1 cellular context compared by ENCODE assay signal in the genomic region with DNA sequence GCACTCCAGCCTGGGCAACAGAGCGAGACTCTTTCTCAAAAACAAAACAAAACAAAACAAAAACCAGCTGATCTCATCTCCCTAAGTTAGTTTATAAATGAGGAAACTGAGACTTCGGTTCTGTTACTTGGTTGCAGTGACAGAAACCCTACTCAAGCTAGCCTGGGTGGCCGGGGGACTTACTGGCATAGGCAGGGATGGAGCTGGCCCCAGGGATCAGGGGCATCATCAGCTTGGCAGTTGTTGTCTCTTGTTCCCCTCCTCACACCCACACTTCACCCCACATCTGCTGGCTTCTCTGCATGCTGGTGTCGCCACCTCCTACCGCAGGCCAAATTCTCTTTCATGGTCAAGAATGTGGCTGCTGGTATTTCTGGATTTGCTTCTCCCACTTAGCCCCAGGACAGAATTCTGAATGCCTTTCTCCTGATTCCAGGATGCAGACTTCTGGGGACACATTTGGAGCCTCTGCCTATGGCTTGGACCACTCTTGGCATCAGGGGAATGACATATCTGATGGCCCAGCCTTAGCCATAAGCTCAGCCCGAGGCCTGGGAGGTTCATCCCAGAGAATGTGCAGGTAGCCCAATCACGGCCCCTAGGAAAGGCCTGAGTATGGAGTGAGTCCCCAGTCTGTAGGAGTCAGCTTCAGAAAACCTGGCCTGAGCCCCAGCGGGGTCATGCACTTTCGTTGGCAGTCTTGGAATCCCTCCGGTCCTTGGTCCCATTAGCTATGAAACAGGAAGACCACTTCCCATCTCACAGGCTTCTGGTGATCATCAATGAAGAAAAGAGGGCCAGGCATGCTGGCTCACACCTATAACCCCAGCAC.
TF ChIP-seq lines count a peak whose summit lies in the region.

No MANE protein-coding gene starts in this region.

TF ChIP-seq in GM23338, 12 proteins besides CTCF, POLR2A, EP300 and RAD21 (continued from another document):
- TF ChIP-seq, protein P1, sequence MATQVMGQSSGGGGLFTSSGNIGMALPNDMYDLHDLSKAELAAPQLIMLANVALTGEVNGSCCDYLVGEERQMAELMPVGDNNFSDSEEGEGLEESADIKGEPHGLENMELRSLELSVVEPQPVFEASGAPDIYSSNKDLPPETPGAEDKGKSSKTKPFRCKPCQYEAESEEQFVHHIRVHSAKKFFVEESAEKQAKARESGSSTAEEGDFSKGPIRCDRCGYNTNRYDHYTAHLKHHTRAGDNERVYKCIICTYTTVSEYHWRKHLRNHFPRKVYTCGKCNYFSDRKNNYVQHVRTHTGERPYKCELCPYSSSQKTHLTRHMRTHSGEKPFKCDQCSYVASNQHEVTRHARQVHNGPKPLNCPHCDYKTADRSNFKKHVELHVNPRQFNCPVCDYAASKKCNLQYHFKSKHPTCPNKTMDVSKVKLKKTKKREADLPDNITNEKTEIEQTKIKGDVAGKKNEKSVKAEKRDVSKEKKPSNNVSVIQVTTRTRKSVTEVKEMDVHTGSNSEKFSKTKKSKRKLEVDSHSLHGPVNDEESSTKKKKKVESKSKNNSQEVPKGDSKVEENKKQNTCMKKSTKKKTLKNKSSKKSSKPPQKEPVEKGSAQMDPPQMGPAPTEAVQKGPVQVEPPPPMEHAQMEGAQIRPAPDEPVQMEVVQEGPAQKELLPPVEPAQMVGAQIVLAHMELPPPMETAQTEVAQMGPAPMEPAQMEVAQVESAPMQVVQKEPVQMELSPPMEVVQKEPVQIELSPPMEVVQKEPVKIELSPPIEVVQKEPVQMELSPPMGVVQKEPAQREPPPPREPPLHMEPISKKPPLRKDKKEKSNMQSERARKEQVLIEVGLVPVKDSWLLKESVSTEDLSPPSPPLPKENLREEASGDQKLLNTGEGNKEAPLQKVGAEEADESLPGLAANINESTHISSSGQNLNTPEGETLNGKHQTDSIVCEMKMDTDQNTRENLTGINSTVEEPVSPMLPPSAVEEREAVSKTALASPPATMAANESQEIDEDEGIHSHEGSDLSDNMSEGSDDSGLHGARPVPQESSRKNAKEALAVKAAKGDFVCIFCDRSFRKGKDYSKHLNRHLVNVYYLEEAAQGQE (IDR thresholded peaks at IDR 0.05; ENCODE audit: unreplicated experiment) = no peak
- TF ChIP-seq STAT1 (IDR thresholded peaks at IDR 0.05; ENCODE audit: unreplicated experiment) (no peak), ZNF114 (CRISPR knock-in tag; IDR thresholded peaks at IDR 0.05) (no peak), CREB1 (CRISPR knock-in tag; IDR thresholded peaks at IDR 0.05; ENCODE audit: low read depth) (no peak), EZH2phosphoT487 (IDR thresholded peaks at IDR 0.05; ENCODE audit: unreplicated experiment) (no peak), NANOG (IDR thresholded peaks at IDR 0.05; ENCODE audit: borderline replicate concordance) (no peak), EZH2 (IDR thresholded peaks at IDR 0.05; ENCODE audit: low read depth, unreplicated experiment) (no peak)
- TF ChIP-seq, protein P2, sequence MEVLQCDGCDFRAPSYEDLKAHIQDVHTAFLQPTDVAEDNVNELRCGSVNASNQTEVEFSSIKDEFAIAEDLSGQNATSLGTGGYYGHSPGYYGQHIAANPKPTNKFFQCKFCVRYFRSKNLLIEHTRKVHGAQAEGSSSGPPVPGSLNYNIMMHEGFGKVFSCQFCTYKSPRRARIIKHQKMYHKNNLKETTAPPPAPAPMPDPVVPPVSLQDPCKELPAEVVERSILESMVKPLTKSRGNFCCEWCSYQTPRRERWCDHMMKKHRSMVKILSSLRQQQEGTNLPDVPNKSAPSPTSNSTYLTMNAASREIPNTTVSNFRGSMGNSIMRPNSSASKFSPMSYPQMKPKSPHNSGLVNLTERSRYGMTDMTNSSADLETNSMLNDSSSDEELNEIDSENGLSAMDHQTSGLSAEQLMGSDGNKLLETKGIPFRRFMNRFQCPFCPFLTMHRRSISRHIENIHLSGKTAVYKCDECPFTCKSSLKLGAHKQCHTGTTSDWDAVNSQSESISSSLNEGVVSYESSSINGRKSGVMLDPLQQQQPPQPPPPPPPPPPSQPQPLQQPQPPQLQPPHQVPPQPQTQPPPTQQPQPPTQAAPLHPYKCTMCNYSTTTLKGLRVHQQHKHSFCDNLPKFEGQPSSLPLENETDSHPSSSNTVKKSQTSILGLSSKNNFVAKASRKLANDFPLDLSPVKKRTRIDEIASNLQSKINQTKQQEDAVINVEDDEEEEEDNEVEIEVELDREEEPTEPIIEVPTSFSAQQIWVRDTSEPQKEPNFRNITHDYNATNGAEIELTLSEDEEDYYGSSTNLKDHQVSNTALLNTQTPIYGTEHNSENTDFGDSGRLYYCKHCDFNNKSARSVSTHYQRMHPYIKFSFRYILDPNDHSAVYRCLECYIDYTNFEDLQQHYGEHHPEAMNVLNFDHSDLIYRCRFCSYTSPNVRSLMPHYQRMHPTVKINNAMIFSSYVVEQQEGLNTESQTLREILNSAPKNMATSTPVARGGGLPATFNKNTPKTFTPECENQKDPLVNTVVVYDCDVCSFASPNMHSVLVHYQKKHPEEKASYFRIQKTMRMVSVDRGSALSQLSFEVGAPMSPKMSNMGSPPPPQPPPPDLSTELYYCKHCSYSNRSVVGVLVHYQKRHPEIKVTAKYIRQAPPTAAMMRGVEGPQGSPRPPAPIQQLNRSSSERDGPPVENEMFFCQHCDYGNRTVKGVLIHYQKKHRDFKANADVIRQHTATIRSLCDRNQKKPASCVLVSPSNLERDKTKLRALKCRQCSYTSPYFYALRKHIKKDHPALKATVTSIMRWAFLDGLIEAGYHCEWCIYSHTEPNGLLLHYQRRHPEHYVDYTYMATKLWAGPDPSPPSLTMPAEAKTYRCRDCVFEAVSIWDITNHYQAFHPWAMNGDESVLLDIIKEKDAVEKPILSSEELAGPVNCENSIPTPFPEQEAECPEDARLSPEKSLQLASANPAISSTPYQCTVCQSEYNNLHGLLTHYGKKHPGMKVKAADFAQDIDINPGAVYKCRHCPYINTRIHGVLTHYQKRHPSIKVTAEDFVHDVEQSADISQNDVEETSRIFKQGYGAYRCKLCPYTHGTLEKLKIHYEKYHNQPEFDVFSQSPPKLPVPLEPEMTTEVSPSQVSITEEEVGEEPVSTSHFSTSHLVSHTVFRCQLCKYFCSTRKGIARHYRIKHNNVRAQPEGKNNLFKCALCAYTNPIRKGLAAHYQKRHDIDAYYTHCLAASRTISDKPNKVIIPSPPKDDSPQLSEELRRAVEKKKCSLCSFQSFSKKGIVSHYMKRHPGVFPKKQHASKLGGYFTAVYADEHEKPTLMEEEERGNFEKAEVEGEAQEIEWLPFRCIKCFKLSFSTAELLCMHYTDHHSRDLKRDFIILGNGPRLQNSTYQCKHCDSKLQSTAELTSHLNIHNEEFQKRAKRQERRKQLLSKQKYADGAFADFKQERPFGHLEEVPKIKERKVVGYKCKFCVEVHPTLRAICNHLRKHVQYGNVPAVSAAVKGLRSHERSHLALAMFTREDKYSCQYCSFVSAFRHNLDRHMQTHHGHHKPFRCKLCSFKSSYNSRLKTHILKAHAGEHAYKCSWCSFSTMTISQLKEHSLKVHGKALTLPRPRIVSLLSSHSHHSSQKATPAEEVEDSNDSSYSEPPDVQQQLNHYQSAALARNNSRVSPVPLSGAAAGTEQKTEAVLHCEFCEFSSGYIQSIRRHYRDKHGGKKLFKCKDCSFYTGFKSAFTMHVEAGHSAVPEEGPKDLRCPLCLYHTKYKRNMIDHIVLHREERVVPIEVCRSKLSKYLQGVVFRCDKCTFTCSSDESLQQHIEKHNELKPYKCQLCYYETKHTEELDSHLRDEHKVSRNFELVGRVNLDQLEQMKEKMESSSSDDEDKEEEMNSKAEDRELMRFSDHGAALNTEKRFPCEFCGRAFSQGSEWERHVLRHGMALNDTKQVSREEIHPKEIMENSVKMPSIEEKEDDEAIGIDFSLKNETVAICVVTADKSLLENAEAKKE (CRISPR knock-in tag; IDR thresholded peaks at IDR 0.05) = no peak
- TF ChIP-seq, protein P3, sequence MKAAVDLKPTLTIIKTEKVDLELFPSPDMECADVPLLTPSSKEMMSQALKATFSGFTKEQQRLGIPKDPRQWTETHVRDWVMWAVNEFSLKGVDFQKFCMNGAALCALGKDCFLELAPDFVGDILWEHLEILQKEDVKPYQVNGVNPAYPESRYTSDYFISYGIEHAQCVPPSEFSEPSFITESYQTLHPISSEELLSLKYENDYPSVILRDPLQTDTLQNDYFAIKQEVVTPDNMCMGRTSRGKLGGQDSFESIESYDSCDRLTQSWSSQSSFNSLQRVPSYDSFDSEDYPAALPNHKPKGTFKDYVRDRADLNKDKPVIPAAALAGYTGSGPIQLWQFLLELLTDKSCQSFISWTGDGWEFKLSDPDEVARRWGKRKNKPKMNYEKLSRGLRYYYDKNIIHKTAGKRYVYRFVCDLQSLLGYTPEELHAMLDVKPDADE (IDR thresholded peaks at IDR 0.05) = no peak
TF ChIP-seq in GM23338: peak in this region for 0.
